27 cellular contexts compared by ENCODE assay signal in the genomic region with DNA sequence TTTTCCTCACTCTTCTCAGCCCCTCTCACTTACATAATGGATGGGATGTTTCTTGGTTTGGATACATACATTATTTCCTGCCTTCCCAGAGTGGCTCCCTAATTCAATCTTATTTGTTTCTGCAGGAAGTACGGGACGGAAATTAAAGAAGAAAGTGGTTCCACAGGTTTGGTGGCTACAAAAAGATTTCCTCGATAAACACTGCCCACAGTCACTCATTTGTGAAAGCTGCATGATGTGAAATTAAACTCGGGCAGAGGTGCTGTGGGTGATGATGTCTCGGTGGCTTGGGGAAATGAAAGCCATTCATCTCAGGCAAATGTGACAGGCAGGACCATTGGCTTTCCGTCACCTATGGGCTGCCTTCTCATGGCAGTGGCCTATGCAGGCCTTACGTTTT.
DNase-seq lines count a peak whose midpoint lies in the region; FAIRE-seq and TF ChIP-seq lines count a peak whose summit lies in the region.
"Had no signal": no experiment of that assay in that cellular context is flagged by ENCODE, and none has a peak within 500 bp of the region (broad histone marks: within the 10 kb centered on the region; RNA-seq: fewer than 3 reads in every experiment).

No MANE protein-coding gene starts in this region.

- no peak overlapping the region for H3K4me3 ChIP-seq in BLaER1 treated with 17β-estradiol and CSF1 and Interleukin-3, amounts not matched to agents 10 nM and 100 nM
- H3K4me3 ChIP-seq in parathyroid adenoma (ENCODE audit: low read depth, low read length) (no peak overlapping the region), transverse colon (no peak overlapping the region)
- H3K4me3 ChIP-seq: GM23248, MG63, SJSA1 had no signal

- no peaks in the 10 kb centered on the region for H3K79me2 ChIP-seq in parathyroid adenoma

- DNase-seq in HTR-8/SVneo (ENCODE audit: insufficient read length, low spot score), result no peak
- peak; percentile 12 for DNase-seq in ecto neural progenitor cell (ENCODE audit: low spot score)
- DNase-seq in NCI-H1105 (lab: John Stamatoyannopoulos, UW), result no peak
- no peak for DNase-seq in SHP77 (lab: John Stamatoyannopoulos, UW)
- DNase-seq in transverse colon, result no peak
- no peak for DNase-seq in dedifferentiated amniotic fluid mesenchymal stem cell (ENCODE audit: extremely low spot score)
- DNase-seq: ACHN; CD4-positive, CD25-positive, alpha-beta regulatory T cell; COR-L47; GF-D8; GM23248; HCEC 1CT; Karpas-422; MG63; NCI-H1048; NCI-H146; NCI-H2029 treated with DMSO at 0.1 percent for 48 hours; NCI-H2171; NCI-H446; NCI-H774; OCI-M1 had no signal

- intact Hi-C loops in transverse colon (cut with DNase I; ENCODE audit: low total_unique reads), result no loop called here

- no peak overlapping the region for H3K27ac ChIP-seq in BLaER1 treated with 17β-estradiol and CSF1 and Interleukin-3, amounts not matched to agents 10 nM and 100 nM
- no peak overlapping the region for H3K27ac ChIP-seq in parathyroid adenoma
- H3K27ac ChIP-seq in transverse colon, result peak overlapping the region in 1 of 4 donors; percentile 41
- H3K27ac ChIP-seq: GM23248, HL-60, RWPE1, SJSA1 had no signal

- H3K9ac ChIP-seq in BLaER1 treated with 17β-estradiol and CSF1 and Interleukin-3, amounts not matched to agents 10 nM and 100 nM, result no peak overlapping the region
- no peak overlapping the region for H3K9ac ChIP-seq in parathyroid adenoma
- H3K9ac ChIP-seq: GM23248 had no signal

- TF ChIP-seq CTCF in parathyroid adenoma (IDR thresholded peaks at IDR 0.05) (no peak), transverse colon (IDR thresholded peaks at IDR 0.05) (no peak)

- H4K20me1 ChIP-seq in BLaER1 treated with 17β-estradiol and CSF1 and Interleukin-3, amounts not matched to agents 10 nM and 100 nM, result no peaks in the 10 kb centered on the region

- H3K4me1 ChIP-seq in BLaER1 treated with 17β-estradiol and CSF1 and Interleukin-3, amounts not matched to agents 10 nM and 100 nM, result peaks cover 0 to 9% (median 3%) of the 10 kb centered on the region in 10 experiments; a peak in 6 of 20 replicates
- H3K4me1 ChIP-seq in parathyroid adenoma (no peaks in the 10 kb centered on the region), transverse colon (peaks cover 0 to 8% (median 5%) of the 10 kb centered on the region in 4 donors)
- H3K4me1 ChIP-seq: SJSA1 had no signal

- peak; percentile 85 for FAIRE-seq in HTR-8/SVneo (lab: Jason Lieb, UNC)
- FAIRE-seq: GM19239 had no signal

- H3K9me3 ChIP-seq in BLaER1 treated with 17β-estradiol and CSF1 and Interleukin-3, amounts not matched to agents 10 nM and 100 nM (replicated peaks in 1 of 11), result peaks cover 6 to 25% (median 20%) of the 10 kb centered on the region in 11 experiments
- H3K9me3 ChIP-seq in parathyroid adenoma (ENCODE audit: control insufficient read depth, low read length) (no peaks in the 10 kb centered on the region), transverse colon (peaks cover 5 to 6% of the 10 kb centered on the region in 2 donors)
- H3K9me3 ChIP-seq: MG63, SJSA1 had no signal

- H2AFZ ChIP-seq in parathyroid adenoma, result no peak overlapping the region
- H2AFZ ChIP-seq: GM23248 had no signal

- no peak for TF ChIP-seq EP300 in transverse colon (IDR thresholded peaks at IDR 0.05; ENCODE audit: low read depth)

- no peaks in the 10 kb centered on the region for H3K36me3 ChIP-seq in BLaER1 treated with 17β-estradiol and CSF1 and Interleukin-3, amounts not matched to agents 10 nM and 100 nM
- no peaks in the 10 kb centered on the region for H3K36me3 ChIP-seq in parathyroid adenoma (ENCODE audit: control insufficient read depth, insufficient read depth, low read length)
- H3K36me3 ChIP-seq in transverse colon, result no peaks in the 10 kb centered on the region
- H3K36me3 ChIP-seq: MG63, SJSA1 had no signal

- no peak for TF ChIP-seq POLR2A in transverse colon (IDR thresholded peaks at IDR 0.05)

- 23 to 51% methylated on average over 5 to 7 of the region's 7 CpGs for WGBS in transverse colon (ENCODE audit: low coverage in 1 of 2), 2 donors

- in situ Hi-C loops in transverse colon (cut with MboI; ENCODE audit: low pct_ligation_motif_present in 1 of 4, low pct_unique_long_range_greater_than_20kb in 1 of 4, low sequenced_read_pairs in 3 of 4), result no loop called here

- H3K27me3 ChIP-seq in BLaER1 treated with 17β-estradiol and CSF1 and Interleukin-3, amounts not matched to agents 10 nM and 100 nM, result no peaks in the 10 kb centered on the region
- H3K27me3 ChIP-seq in parathyroid adenoma (ENCODE audit: control insufficient read depth, insufficient read depth, low read length) (no peaks in the 10 kb centered on the region), transverse colon (no peaks in the 10 kb centered on the region)
- H3K27me3 ChIP-seq: MG63 had no signal

- H3K4me2 ChIP-seq in BLaER1 treated with 17β-estradiol and CSF1 and Interleukin-3, amounts not matched to agents 10 nM and 100 nM, result peak overlapping the region in 7 of 11 experiments; percentile 2 to 47 (median 33); a peak in 11 of 22 replicates
- peak overlapping the region; percentile 34 for H3K4me2 ChIP-seq in parathyroid adenoma (ENCODE audit: low read length)
